Comparison of ENCODE assay signal across 8 cellular contexts in the genomic region with DNA sequence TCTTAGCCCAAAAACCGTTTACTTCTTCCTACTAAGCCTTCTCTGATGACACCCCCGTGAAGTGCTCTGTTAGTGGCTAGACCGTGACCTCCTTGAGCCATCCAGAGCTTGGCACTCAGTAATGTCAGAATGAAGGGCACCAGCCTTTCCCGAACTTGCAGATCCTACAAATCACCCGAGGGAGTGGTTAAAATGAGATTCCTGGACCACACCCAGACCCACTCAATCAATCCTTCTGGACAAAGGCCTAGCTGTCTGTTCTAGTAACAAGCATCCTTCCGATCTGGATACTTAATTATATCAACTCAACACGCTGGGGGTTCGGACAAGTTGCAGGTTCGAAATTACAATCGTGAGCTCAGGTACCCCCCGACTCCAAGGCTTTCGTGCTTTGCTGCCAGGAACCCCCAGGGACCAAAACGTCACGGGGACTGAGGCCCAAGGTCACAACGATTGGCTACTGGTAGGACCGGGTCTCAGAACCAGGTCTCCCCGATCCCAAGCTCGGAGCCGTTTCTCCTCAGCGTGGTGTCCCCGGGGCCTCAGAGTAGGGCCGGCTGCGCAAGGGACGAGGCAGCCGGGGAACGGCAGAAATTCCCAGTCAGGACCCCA. TPM values are rescaled to one million over a fixed set of nuclear protein-coding genes. Genes with fewer than 3 reads are reported as not detected.
DNase-seq lines count a peak whose midpoint lies in the region; ATAC-seq, FAIRE-seq and TF ChIP-seq lines count a peak whose summit lies in the region.

No MANE protein-coding gene starts in this region.

- H3K27me3 Mint-ChIP-seq in activated naive CD8-positive, alpha-beta T cell treated with anti-CD3 and anti-CD28 coated beads, Interleukin-2, amount 50 U/mL, for 24 hours, result no peaks in the 10 kb centered on the region

- H3K4me3 Mint-ChIP-seq in activated naive CD8-positive, alpha-beta T cell treated with anti-CD3 and anti-CD28 coated beads, Interleukin-2, amount 50 U/mL, for 24 hours, result peak overlapping the region; percentile 94

- H3K9me3 ChIP-seq in AG04450 (ENCODE audit: control insufficient read depth, insufficient read depth, low read length), result no peaks in the 10 kb centered on the region; the same call in 1 of the 2 replicates
- H3K9me3 ChIP-seq in right atrium auricular region, result no peaks in the 10 kb centered on the region

- H3K27ac ChIP-seq in AG04450 (ENCODE audit: low read depth, low read length), result peak overlapping the region; percentile 65
- H3K27ac ChIP-seq in right atrium auricular region, result peak overlapping the region; percentile 96 to 98

- ATAC-seq in HG02981 (IDR thresholded peaks at IDR 0.05; ENCODE audit: unreplicated experiment), result peak; percentile 20
- ATAC-seq in activated naive CD8-positive, alpha-beta T cell treated with anti-CD3 and anti-CD28 coated beads, Interleukin-2, amount 50 U/mL, for 24 hours, result peak; percentile 30

- H3K27me3 ChIP-seq in AG04450 (ENCODE audit: control insufficient read depth, insufficient read depth, low read length), result no peaks in the 10 kb centered on the region
- no peaks in the 10 kb centered on the region for H3K27me3 ChIP-seq in right atrium auricular region

- peaks cover 21% of the 10 kb centered on the region for H3K36me3 Mint-ChIP-seq in activated naive CD8-positive, alpha-beta T cell treated with anti-CD3 and anti-CD28 coated beads, Interleukin-2, amount 50 U/mL, for 24 hours (ENCODE audit: low read depth)

- CTCF ChIA-PET in AG04450 (lab: Charles Lee), result interaction anchor here (1.2 to 1.3 kb wide), 4 partner anchors 16 to 74 kb away, joined by 4 to 13 read pairs (median 4); a partner anchor contains a TSS

- H3K27ac Mint-ChIP-seq in activated naive CD8-positive, alpha-beta T cell treated with anti-CD3 and anti-CD28 coated beads, Interleukin-2, amount 50 U/mL, for 24 hours, result peak overlapping the region; percentile 89

- FAIRE-seq in GM18507 (lab: Jason Lieb, UNC), result peak; percentile 63

- peaks cover 43% of the 10 kb centered on the region for H3K4me1 Mint-ChIP-seq in activated naive CD8-positive, alpha-beta T cell treated with anti-CD3 and anti-CD28 coated beads, Interleukin-2, amount 50 U/mL, for 24 hours

- POLR2A ChIA-PET in AG04450 (lab: Yijun Ruan, JAX), result interaction anchor here (1.0 to 2.2 kb wide), 8 partner anchors 11 to 289 kb away, joined by 3 to 15 read pairs (median 4); a partner anchor contains a TSS

- peaks cover 2% of the 10 kb centered on the region for H3K9me3 Mint-ChIP-seq in activated naive CD8-positive, alpha-beta T cell treated with anti-CD3 and anti-CD28 coated beads, Interleukin-2, amount 50 U/mL, for 24 hours

- H3K4me3 ChIP-seq in AG04450 (ENCODE audit: low read depth, low read length) (peak overlapping the region; percentile 92), right atrium auricular region (peak overlapping the region; percentile 95 to 98), retinal pigment epithelial cell (ENCODE audit: low read length) (peak overlapping the region; percentile 96)

- peaks cover 0 to 44% of the 10 kb centered on the region in 2 donors for H3K4me1 ChIP-seq in right atrium auricular region

- TF ChIP-seq CTCF in AG04450 (IDR thresholded peaks at IDR 0.05; ENCODE audit: low read depth, low read length) (no peak), right atrium auricular region (IDR thresholded peaks at IDR 0.05) (no peak), retinal pigment epithelial cell (conservative IDR thresholded peaks at IDR 0.05; ENCODE audit: low read depth, low read length) (no peak)

- H3K36me3 ChIP-seq in right atrium auricular region, result peaks cover 9% of the 10 kb centered on the region

- DNase-seq in AG04450 (ENCODE audit: low read depth, low spot score) (no peak), GM18507 (ENCODE audit: extremely low spot score, insufficient read length, low read depth) (no peak), NCI-H2227 treated with DMSO at 0.1 percent for 48 hours (lab: John Stamatoyannopoulos, UW) (peak; percentile 11), right atrium auricular region (ENCODE audit: low spot score) (peak; percentile 68), retinal pigment epithelial cell (ENCODE audit: low read depth) (no peak), KG1 (lab: John Stamatoyannopoulos, UW) (no peak)
- peak; percentile 30 for DNase-seq in activated naive CD8-positive, alpha-beta T cell treated with anti-CD3 and anti-CD28 coated beads, Interleukin-2, amount 50 U/mL, for 24 hours

RNA-seq across cellular contexts. Expression of a gene that starts 0.5 kb away (rescaled TPM):
- 48.6 and 49.7 TPM in 2 replicates for polyA plus RNA-seq in AG04450 (2011; rRNA removed)
- 24.1 and 24.3 TPM in 2 replicates for polyA minus RNA-seq in AG04450 (2011; rRNA and poly(A)+ RNA removed)
- 10 to 100 TPM; 33.0 to 34.4 TPM for total RNA-seq in right atrium auricular region

RNA-seq across cellular contexts. Expression of a gene that starts 0.6 kb away (rescaled TPM):
- polyA plus RNA-seq in AG04450 (2011; rRNA removed), result 59.0 and 60.3 TPM in 2 replicates
- polyA minus RNA-seq in AG04450 (2011; rRNA and poly(A)+ RNA removed), result 39.3 and 40.0 TPM in 2 replicates
- 100 to 1,000 TPM; 106 to 153 TPM for total RNA-seq in right atrium auricular region

RNA-seq across cellular contexts. Expression of a gene that starts 15.8 kb away (rescaled TPM):
- 143 and 149 TPM in 2 replicates for polyA plus RNA-seq in AG04450 (2011; rRNA removed)
- polyA minus RNA-seq in AG04450 (2011; rRNA and poly(A)+ RNA removed), result 148 and 173 TPM in 2 replicates
- 10 to 100 TPM; 76.8 to 86.3 TPM for total RNA-seq in right atrium auricular region

RNA-seq across cellular contexts. Expression of a gene that starts 39.7 kb away (rescaled TPM):
- 12.5 and 15.9 TPM in 2 replicates for polyA plus RNA-seq in AG04450 (2011; rRNA removed)
- 13.8 and 22.0 TPM in 2 replicates for polyA minus RNA-seq in AG04450 (2011; rRNA and poly(A)+ RNA removed)
- total RNA-seq in right atrium auricular region, result 10 to 100 TPM; 15.2 to 34.2 TPM

RNA-seq across cellular contexts. Expression of a gene that starts 42.1 kb away (rescaled TPM):
- not detected in 2 replicates for polyA plus RNA-seq in AG04450 (2011; rRNA removed)
- polyA minus RNA-seq in AG04450 (2011; rRNA and poly(A)+ RNA removed), result not detected in 2 replicates
- not detected for total RNA-seq in right atrium auricular region

Comparison
In these comparisons a context has a peak if more than half of its experiments do, and no peak if none do; other contexts are left out.
1. DNase-seq: peak in NCI-H2227 treated with DMSO at 0.1 percent for 48 hours (single experiment), activated naive CD8-positive, alpha-beta T cell treated with anti-CD3 and anti-CD28 coated beads, Interleukin-2, amount 50 U/mL, for 24 hours (single experiment) and right atrium auricular region (single experiment); none in AG04450 (single experiment), GM18507 (single experiment), retinal pigment epithelial cell (single experiment) and KG1 (single experiment).
2. Peak in every context shown above with its lines, with median percentiles within 50 percentile points of each other: H3K4me3 ChIP-seq.